Comparison of ENCODE assay signal across 8 cellular contexts in genomic region chrX:129772796-129773431, GRCh38. TPM values are rescaled to one million over a fixed set of nuclear protein-coding genes. Genes with fewer than 3 reads are reported as not detected.
DNase-seq lines count a peak whose midpoint lies in the region; ATAC-seq and TF ChIP-seq lines count a peak whose summit lies in the region.
"Had no signal": no experiment of that assay in that cellular context is flagged by ENCODE, and none has a peak within 500 bp of the region (broad histone marks: within the 10 kb centered on the region; RNA-seq: fewer than 3 reads in every experiment).

No MANE protein-coding gene starts in this region.

- POLR2A ChIA-PET in OCI-LY7 (lab: Charles Lee): interaction anchor here (1.4 to 7.9 kb wide), 6 partner anchors 10 to 313 kb away, joined by 3 to 126 read pairs (median 10); partner anchors contain the start of gene SASH3

- H3K4me2 ChIP-seq in OCI-LY7 (ENCODE audit: low read length) (peak overlapping the region; percentile 70), mesendoderm (ENCODE audit: low read length) (no peak overlapping the region)

- WGBS in mesendoderm (ENCODE audit: extremely low coverage, insufficient coverage, low lambda C conversion rate): no CpG with 5 or more reads among the region's 14 CpGs

- H3K27ac ChIP-seq in OCI-LY7 (ENCODE audit: low read depth, low read length, poor library complexity, severe bottlenecking): peak overlapping the region; percentile 99
- H3K27ac ChIP-seq in mesendoderm (ENCODE audit: low read depth, low read length): no peak overlapping the region
- H3K27ac ChIP-seq: SK-N-MC had no signal

- H2BK120ac ChIP-seq in mesendoderm (ENCODE audit: low read depth, low read length): no peak overlapping the region

- no peak overlapping the region for H3K23ac ChIP-seq in mesendoderm (ENCODE audit: low read length)

- intact Hi-C loops in OCI-LY7 (cut with micrococcal nuclease; ENCODE audit: unreplicated experiment): loop anchor here (10.0 kb wide), 1 partner anchor 312 kb away; no protein-coding TSS in a partner anchor

- H3K56ac ChIP-seq in mesendoderm (ENCODE audit: low read length): no peak overlapping the region

- 0 out of 2 replicates have a peak, but pooled peaks cover 4% of the 10 kb centered on the region for H3K9me3 ChIP-seq in OCI-LY7 (ENCODE audit: low read length)

- H3K79me1 ChIP-seq in mesendoderm (ENCODE audit: low read length): no peaks in the 10 kb centered on the region

- no peaks in the 10 kb centered on the region for H3K27me3 ChIP-seq in mesendoderm (ENCODE audit: insufficient read depth, low read length, poor library complexity)

- H3K4me3 ChIP-seq in OCI-LY7 (ENCODE audit: low read depth, low read length, poor library complexity, severe bottlenecking): peak overlapping the region; percentile 21
- H3K4me3 ChIP-seq in mesendoderm (ENCODE audit: low read length): no peak overlapping the region
- H3K4me3 ChIP-seq: SK-N-MC had no signal

- ATAC-seq in GM19035 (IDR thresholded peaks at IDR 0.05; ENCODE audit: unreplicated experiment): peak; percentile 60
- peak; percentile 73 for ATAC-seq in HG02870 (IDR thresholded peaks at IDR 0.05; ENCODE audit: unreplicated experiment)
- peak; percentile 21 for ATAC-seq in stimulated activated naive CD8-positive, alpha-beta T cell treated with anti-CD3 and anti-CD28 coated beads, Interleukin-15, Interleukin-2, amounts not matched to agents 100 U/mL and 50 U/mL, for 24 hours

- no peak overlapping the region for H2AK5ac ChIP-seq in mesendoderm (ENCODE audit: low read length)

- H3K4me1 ChIP-seq in OCI-LY7 (ENCODE audit: insufficient read depth, low read length, poor library complexity, severe bottlenecking) (peaks cover 97% of the 10 kb centered on the region), mesendoderm (ENCODE audit: control insufficient read depth, low read depth, low read length) (no peaks in the 10 kb centered on the region)

- no peak overlapping the region for H2BK15ac ChIP-seq in mesendoderm (replicated peaks; ENCODE audit: low read depth)

- H4K5ac ChIP-seq in mesendoderm (ENCODE audit: low read length): no peak overlapping the region

- H3K36me3 ChIP-seq in OCI-LY7 (ENCODE audit: insufficient read depth, low read length) (no peaks in the 10 kb centered on the region), mesendoderm (ENCODE audit: control insufficient read depth, insufficient read depth, low read length) (no peaks in the 10 kb centered on the region)

- TSS peak; percentile 62 for BruUV-seq in OCI-LY7 (replicated peaks; lab: Mats Ljungman, UMichigan)

- H2BK5ac ChIP-seq in mesendoderm (ENCODE audit: low read length): no peak overlapping the region

- no peaks in the 10 kb centered on the region for H3K9me2 ChIP-seq in OCI-LY7 (ENCODE audit: insufficient read depth, low read length)

- TF ChIP-seq CTCF in OCI-LY7 (conservative IDR thresholded peaks at IDR 0.05; ENCODE audit: low read length): peak; percentile 25; the same call in 1 of the 2 replicates

- CTCF ChIA-PET in OCI-LY7 (lab: Charles Lee; ENCODE audit: unreplicated experiment): interaction anchor here (1.2 to 1.7 kb wide), 3 partner anchors 8 to 18 kb away, joined by 3 to 9 read pairs (median 7); no protein-coding TSS in a partner anchor

- H3K79me2 ChIP-seq in OCI-LY7 (ENCODE audit: insufficient read depth, low read depth, low read length) (no peaks in the 10 kb centered on the region), mesendoderm (ENCODE audit: control insufficient read depth, insufficient read depth, low read length) (no peaks in the 10 kb centered on the region)

- DNase-seq in OCI-LY7 (ENCODE audit: low spot score) (peak; percentile 92), germinal center (ENCODE audit: low spot score) (peak; percentile 65), NCI-H1694 (lab: John Stamatoyannopoulos, UW) (no peak), mesendoderm (no peak)
- peak; percentile 61 for DNase-seq in stimulated activated naive CD8-positive, alpha-beta T cell treated with anti-CD3 and anti-CD28 coated beads, Interleukin-15, Interleukin-2, amounts not matched to agents 100 U/mL and 50 U/mL, for 24 hours

- no peak overlapping the region for H2AFZ ChIP-seq in OCI-LY7 (ENCODE audit: low read length)

- H4K8ac ChIP-seq in mesendoderm (ENCODE audit: low read depth, low read length): no peak overlapping the region

- H3K9ac ChIP-seq in mesendoderm (ENCODE audit: low read length): no peak overlapping the region

- no peaks in the 10 kb centered on the region for H4K20me1 ChIP-seq in OCI-LY7 (ENCODE audit: insufficient read depth, low read length)

- no peak overlapping the region for H3K18ac ChIP-seq in mesendoderm (ENCODE audit: low read length)

- H3K4ac ChIP-seq in mesendoderm (ENCODE audit: low read depth, low read length): no peak overlapping the region

RNA-seq across cellular contexts. Expression of gene SASH3, which starts 6.8 kb away (rescaled TPM):
- 163 and 194 TPM in 2 replicates for total RNA-seq in OCI-LY7 (2014; rRNA removed; shearing (Covaris generic))
- 150 and 157 TPM in 2 replicates for total RNA-seq in OCI-LY7 (2022)
- not detected for polyA plus RNA-seq in mesendoderm (2013, experiment 1 of 2)
- not detected for polyA plus RNA-seq in mesendoderm (2013, experiment 2 of 2)

RNA-seq across cellular contexts. Expression of gene XPNPEP2, which starts 34.1 kb away (rescaled TPM):
- total RNA-seq in OCI-LY7 (2014; rRNA removed; shearing (Covaris generic)): not detected in 2 replicates
- not detected in 2 replicates for total RNA-seq in OCI-LY7 (2022)
- 0.22 TPM for polyA plus RNA-seq in mesendoderm (2013, experiment 1 of 2)
- 0.10 TPM for polyA plus RNA-seq in mesendoderm (2013, experiment 2 of 2)

Comparison
In these comparisons a context has a peak if more than half of its experiments do, and no peak if none do; other contexts are left out.
1. ATAC-seq: peak in every context shown above with its lines; median percentile 73 in HG02870; 60 in GM19035; 21 in stimulated activated naive CD8-positive, alpha-beta T cell treated with anti-CD3 and anti-CD28 coated beads, Interleukin-15, Interleukin-2, amounts not matched to agents 100 U/mL and 50 U/mL, for 24 hours.
2. DNase-seq: peak in OCI-LY7 (single experiment), germinal center (single experiment) and stimulated activated naive CD8-positive, alpha-beta T cell treated with anti-CD3 and anti-CD28 coated beads, Interleukin-15, Interleukin-2, amounts not matched to agents 100 U/mL and 50 U/mL, for 24 hours (single experiment); none in NCI-H1694 (single experiment) and mesendoderm (single experiment).